Comparison of ENCODE assay signal across 2 cellular contexts in the genomic region with DNA sequence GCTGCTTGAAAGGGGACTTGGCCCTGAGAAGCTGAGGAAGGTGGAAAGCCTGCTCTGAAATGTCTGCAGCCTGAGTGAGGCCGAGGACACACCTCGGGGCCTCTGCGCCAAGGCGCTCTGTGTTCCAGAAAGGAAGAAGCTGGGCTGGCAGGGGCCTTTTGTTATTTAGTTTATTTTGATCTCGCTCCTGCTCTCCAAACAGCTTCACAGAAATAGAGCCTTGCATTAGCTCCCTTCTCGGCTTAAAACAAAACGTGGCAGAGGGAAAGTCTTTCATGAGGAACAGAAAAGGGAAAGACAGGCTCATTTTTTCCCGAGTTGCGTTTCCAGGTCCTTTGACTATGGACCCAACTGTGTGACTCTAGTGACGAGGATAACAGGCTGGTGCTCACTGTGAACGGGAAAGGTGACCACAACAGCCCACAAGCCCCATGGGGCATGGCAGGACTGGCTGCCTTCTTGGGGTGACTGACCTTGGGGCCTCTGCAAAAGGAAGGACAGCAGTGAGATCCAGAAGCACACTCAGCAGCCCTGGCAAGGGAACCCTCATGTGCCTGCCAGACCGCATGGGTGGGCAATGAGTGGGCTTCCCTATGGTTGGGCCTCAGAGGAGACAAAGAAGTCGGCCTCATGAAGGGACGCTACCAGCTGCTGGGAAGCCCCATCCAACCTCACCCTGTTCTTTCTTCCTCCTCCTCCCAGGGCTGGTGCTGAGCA.
TF ChIP-seq lines count a peak whose summit lies in the region.

No MANE protein-coding gene starts in this region.

TF ChIP-seq in IMR-90, 13 proteins besides CTCF, POLR2A, EP300 and RAD21:
- TF ChIP-seq MAFK (IDR thresholded peaks at IDR 0.05; ENCODE audit: low read depth, low read length), result no peak
- no peak for TF ChIP-seq MXI1 (IDR thresholded peaks at IDR 0.05; ENCODE audit: borderline replicate concordance, low read depth, low read length)
- no peak for TF ChIP-seq CHD1 (IDR thresholded peaks at IDR 0.05; ENCODE audit: low read depth, low read length)
- TF ChIP-seq FOS (IDR thresholded peaks at IDR 0.05; ENCODE audit: low read depth, low read length), result no peak
- TF ChIP-seq RFX5 (IDR thresholded peaks at IDR 0.05; ENCODE audit: low read depth, low read length), result no peak
- no peak for TF ChIP-seq RCOR1 (IDR thresholded peaks at IDR 0.05; ENCODE audit: insufficient replicate concordance, low read length)
- TF ChIP-seq NFE2L2 (IDR thresholded peaks at IDR 0.05; ENCODE audit: low read depth, low read length), result no peak
- TF ChIP-seq CEBPB (IDR thresholded peaks at IDR 0.05; ENCODE audit: low read depth, low read length), result no peak
- TF ChIP-seq BHLHE40 (IDR thresholded peaks at IDR 0.05; ENCODE audit: low read depth, low read length), result no peak; the same call in 1 of the 2 replicates
- no peak for TF ChIP-seq MAZ (IDR thresholded peaks at IDR 0.05; ENCODE audit: borderline replicate concordance, low read depth, low read length)
- no peak for TF ChIP-seq SMC3 (IDR thresholded peaks at IDR 0.05; ENCODE audit: low read depth, low read length)
- TF ChIP-seq, protein P1, sequence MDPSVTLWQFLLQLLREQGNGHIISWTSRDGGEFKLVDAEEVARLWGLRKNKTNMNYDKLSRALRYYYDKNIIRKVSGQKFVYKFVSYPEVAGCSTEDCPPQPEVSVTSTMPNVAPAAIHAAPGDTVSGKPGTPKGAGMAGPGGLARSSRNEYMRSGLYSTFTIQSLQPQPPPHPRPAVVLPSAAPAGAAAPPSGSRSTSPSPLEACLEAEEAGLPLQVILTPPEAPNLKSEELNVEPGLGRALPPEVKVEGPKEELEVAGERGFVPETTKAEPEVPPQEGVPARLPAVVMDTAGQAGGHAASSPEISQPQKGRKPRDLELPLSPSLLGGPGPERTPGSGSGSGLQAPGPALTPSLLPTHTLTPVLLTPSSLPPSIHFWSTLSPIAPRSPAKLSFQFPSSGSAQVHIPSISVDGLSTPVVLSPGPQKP (IDR thresholded peaks at IDR 0.05; ENCODE audit: borderline replicate concordance, low read depth, low read length), result no peak
- TF ChIP-seq, protein P2, sequence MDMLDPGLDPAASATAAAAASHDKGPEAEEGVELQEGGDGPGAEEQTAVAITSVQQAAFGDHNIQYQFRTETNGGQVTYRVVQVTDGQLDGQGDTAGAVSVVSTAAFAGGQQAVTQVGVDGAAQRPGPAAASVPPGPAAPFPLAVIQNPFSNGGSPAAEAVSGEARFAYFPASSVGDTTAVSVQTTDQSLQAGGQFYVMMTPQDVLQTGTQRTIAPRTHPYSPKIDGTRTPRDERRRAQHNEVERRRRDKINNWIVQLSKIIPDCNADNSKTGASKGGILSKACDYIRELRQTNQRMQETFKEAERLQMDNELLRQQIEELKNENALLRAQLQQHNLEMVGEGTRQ (IDR thresholded peaks at IDR 0.05; ENCODE audit: low read depth, low read length), result no peak
TF ChIP-seq in IMR-90: peak in this region for 0.

TF ChIP-seq in GM12878, 131 proteins besides CTCF, POLR2A, EP300 and RAD21:
- TF ChIP-seq, protein P3, sequence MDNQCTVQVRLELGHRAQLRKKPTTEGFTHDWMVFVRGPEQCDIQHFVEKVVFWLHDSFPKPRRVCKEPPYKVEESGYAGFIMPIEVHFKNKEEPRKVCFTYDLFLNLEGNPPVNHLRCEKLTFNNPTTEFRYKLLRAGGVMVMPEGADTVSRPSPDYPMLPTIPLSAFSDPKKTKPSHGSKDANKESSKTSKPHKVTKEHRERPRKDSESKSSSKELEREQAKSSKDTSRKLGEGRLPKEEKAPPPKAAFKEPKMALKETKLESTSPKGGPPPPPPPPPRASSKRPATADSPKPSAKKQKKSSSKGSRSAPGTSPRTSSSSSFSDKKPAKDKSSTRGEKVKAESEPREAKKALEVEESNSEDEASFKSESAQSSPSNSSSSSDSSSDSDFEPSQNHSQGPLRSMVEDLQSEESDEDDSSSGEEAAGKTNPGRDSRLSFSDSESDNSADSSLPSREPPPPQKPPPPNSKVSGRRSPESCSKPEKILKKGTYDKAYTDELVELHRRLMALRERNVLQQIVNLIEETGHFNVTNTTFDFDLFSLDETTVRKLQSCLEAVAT (IDR thresholded peaks at IDR 0.05), result no peak
- TF ChIP-seq, protein P4, sequence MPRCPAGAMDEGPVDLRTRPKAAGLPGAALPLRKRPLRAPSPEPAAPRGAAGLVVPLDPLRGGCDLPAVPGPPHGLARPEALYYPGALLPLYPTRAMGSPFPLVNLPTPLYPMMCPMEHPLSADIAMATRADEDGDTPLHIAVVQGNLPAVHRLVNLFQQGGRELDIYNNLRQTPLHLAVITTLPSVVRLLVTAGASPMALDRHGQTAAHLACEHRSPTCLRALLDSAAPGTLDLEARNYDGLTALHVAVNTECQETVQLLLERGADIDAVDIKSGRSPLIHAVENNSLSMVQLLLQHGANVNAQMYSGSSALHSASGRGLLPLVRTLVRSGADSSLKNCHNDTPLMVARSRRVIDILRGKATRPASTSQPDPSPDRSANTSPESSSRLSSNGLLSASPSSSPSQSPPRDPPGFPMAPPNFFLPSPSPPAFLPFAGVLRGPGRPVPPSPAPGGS (IDR thresholded peaks at IDR 0.05; ENCODE audit: borderline replicate concordance, insufficient read depth, low read depth, low read length, poor library complexity, severe bottlenecking), result peak; percentile 8
- no peak for TF ChIP-seq RAD51 (IDR thresholded peaks at IDR 0.05)
- peak; percentile 63; the same call in 1 of the 2 replicates for TF ChIP-seq POLR2AphosphoS2 (IDR thresholded peaks at IDR 0.05; ENCODE audit: low read depth, low read length)
